In the genomic region with DNA sequence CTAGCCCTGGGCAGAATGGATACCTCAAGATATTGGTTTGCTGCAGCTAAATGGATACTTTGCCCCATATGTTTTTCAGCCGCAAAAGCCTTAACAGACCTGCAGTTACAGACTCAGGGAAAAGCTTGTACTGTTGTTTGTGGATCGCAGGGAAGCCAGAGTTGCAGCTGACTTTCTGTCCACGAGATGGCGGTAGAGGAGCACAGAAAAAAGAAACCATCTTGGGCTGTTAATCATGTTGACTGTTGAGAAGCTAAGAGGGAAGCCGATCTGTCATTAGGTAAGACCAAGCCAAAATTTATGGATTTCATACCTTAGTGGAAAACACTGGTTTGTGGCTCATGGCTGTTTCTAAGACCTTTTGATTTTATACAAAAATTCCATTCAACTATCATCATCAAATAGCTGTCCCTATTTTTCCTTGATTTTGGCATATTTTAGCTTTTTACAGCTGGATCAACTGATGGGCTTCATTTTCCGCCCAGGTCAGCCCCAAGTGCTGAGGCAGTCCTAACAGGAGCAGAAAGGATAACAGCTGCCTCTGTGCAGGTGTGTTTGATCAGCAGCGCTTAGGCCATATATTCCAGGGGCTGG, we compare ENCODE assay signal across 8 cellular contexts.
DNase-seq lines count a peak whose midpoint lies in the region; ATAC-seq and TF ChIP-seq lines count a peak whose summit lies in the region.

No MANE protein-coding gene starts in this region.

- no peaks in the 10 kb centered on the region for H3K9me3 ChIP-seq in left lung

- no peak overlapping the region for H3K4me3 ChIP-seq in AG04449 (ENCODE audit: low read depth, low read length)
- H3K4me3 ChIP-seq in left lung: no peak overlapping the region

- H3K36me3 ChIP-seq in left lung: no peaks in the 10 kb centered on the region

- intact Hi-C loops in left lung (cut with DNase I): loop anchor here (5.0 to 10.0 kb wide), 3 partner anchors 308 to 417 kb away; no protein-coding TSS in a partner anchor

- DNase-seq in AG04449 (ENCODE audit: low read depth, low spot score) (no peak), NCI-H446 (lab: John Stamatoyannopoulos, UW) (peak; percentile 79 to 81), cerebellum (ENCODE audit: low spot score) (peak; percentile 33), left lung (peak in 1 of 2 donors; percentile 47)
- DNase-seq in activated CD4-positive, CD25-positive, alpha-beta regulatory T cell treated with anti-CD3 and anti-CD28 coated beads, Interleukin-2, amount 50 U/mL, for 72 hours: peak; percentile 71
- peak; percentile 30 to 67 (median 60) for DNase-seq in stimulated activated CD4-positive, alpha-beta T cell treated with anti-CD3 and anti-CD28 coated beads, TNF-alpha, amount 100 ng/mL, for 1 hour (ENCODE audit: low read depth in 3 of 3, low spot score in 1 of 3)

- TF ChIP-seq CTCF in AG04449 (IDR thresholded peaks at IDR 0.05; ENCODE audit: insufficient read depth, low read length, missing control alignments) (peak; percentile 83), left lung (IDR thresholded peaks at IDR 0.05) (peak; percentile 86 to 91)

- peaks cover 0 to 11% of the 10 kb centered on the region in 2 donors for H3K4me1 ChIP-seq in left lung

- POLR2A ChIA-PET in AG04449 (lab: Yijun Ruan, JAX): interaction anchor here (1.7 kb wide), 1 partner anchor 380 kb away, joined by 16 read pairs; a partner anchor contains a TSS

- CTCF ChIA-PET in AG04449 (lab: Yijun Ruan, JAX): interaction anchor here (0.6 to 19.5 kb wide), 68 partner anchors 8 to 519 kb away, joined by 3 to 1077 read pairs (median 5); a partner anchor contains a TSS

- no peak overlapping the region for H3K27ac ChIP-seq in left lung

- ATAC-seq in GM18519 (IDR thresholded peaks at IDR 0.05; ENCODE audit: low FRiP score, unreplicated experiment) (peak; percentile 34), HG03196 (IDR thresholded peaks at IDR 0.05; ENCODE audit: unreplicated experiment) (peak; percentile 52), left lung (peak; percentile 90)

- H3K27me3 ChIP-seq in left lung: no peaks in the 10 kb centered on the region

Comparison
In these comparisons a context has a peak if more than half of its experiments do, and no peak if none do; other contexts are left out.
1. ATAC-seq: peak in every context shown above with its lines; median percentile 90 in left lung; 52 in HG03196; 34 in GM18519.